ENCODE assay signal across 8 cellular contexts in genomic region chr1:41868241-41868953, GRCh38. TPM values are rescaled to one million over a fixed set of nuclear protein-coding genes. Genes with fewer than 3 reads are reported as not detected.
A peak's percentile ranks its signal among the peaks of the same experiment; 100 is the strongest.
DNase-seq lines count a peak whose midpoint lies in the region; ATAC-seq and TF ChIP-seq lines count a peak whose summit lies in the region.

No MANE protein-coding gene starts in this region.

- peak; percentile 19 for TF ChIP-seq CTCF in epithelial cell of proximal tubule (conservative IDR thresholded peaks at IDR 0.05; ENCODE audit: low read depth, low read length)
- no peak for TF ChIP-seq CTCF in gastroesophageal sphincter (IDR thresholded peaks at IDR 0.05)

- ATAC-seq in GM18502 (IDR thresholded peaks at IDR 0.05; ENCODE audit: poor library complexity, unreplicated experiment) (peak; percentile 78), GM21717 (IDR thresholded peaks at IDR 0.05; ENCODE audit: unreplicated experiment) (peak; percentile 76), gastroesophageal sphincter (no peak)

- no peak for TF ChIP-seq POLR2A in gastroesophageal sphincter (IDR thresholded peaks at IDR 0.05)

- H3K27ac ChIP-seq in gastroesophageal sphincter, result no peak overlapping the region

- TF ChIP-seq EP300 in gastroesophageal sphincter (IDR thresholded peaks at IDR 0.05), result no peak

- H3K36me3 ChIP-seq in gastroesophageal sphincter, result no peaks in the 10 kb centered on the region

- no peaks in the 10 kb centered on the region for H3K4me1 ChIP-seq in gastroesophageal sphincter

- 93 to 95% methylated on average over 6 of the region's 6 CpGs for WGBS in gastroesophageal sphincter (ENCODE audit: low coverage in 1 of 2), 2 donors

- H3K4me3 ChIP-seq in epithelial cell of proximal tubule (ENCODE audit: low read depth, low read length) (no peak overlapping the region), gastroesophageal sphincter (no peak overlapping the region)

- H3K27me3 ChIP-seq in gastroesophageal sphincter, result no peaks in the 10 kb centered on the region

- DNase-seq in NCI-H2171 (lab: John Stamatoyannopoulos, UW), result peak; percentile 29
- no peak for DNase-seq in epithelial cell of proximal tubule (ENCODE audit: low read depth)
- no peak for DNase-seq in NCI-H2029 (lab: John Stamatoyannopoulos, UW)
- no peak for DNase-seq in NCI-H510A treated with DMSO at 0.1 percent for 48 hours (lab: John Stamatoyannopoulos, UW)
- no peak for DNase-seq in kidney glomerular epithelial cell (lab: John Stamatoyannopoulos, UW)

- H3K9me3 ChIP-seq in gastroesophageal sphincter, result no peaks in the 10 kb centered on the region

RNA-seq across cellular contexts. Expression of gene HIVEP3, which starts 50.3 kb away (rescaled TPM):
- total RNA-seq in epithelial cell of proximal tubule (3.9 and 6.7 TPM in 2 replicates), gastroesophageal sphincter (1 to 10 TPM; 1.9 to 3.8 (median 2.8) TPM)
